ENCODE assay signal across 22 cellular contexts in genomic region chr13:68173111-68173510, GRCh38.
DNase-seq lines count a peak whose midpoint lies in the region; ATAC-seq and TF ChIP-seq lines count a peak whose summit lies in the region.
"Had no signal": no experiment of that assay in that cellular context is flagged by ENCODE, and none has a peak within 500 bp of the region (broad histone marks: within the 10 kb centered on the region; RNA-seq: fewer than 3 reads in every experiment).

No MANE protein-coding gene starts in this region.

- H3K4me1 ChIP-seq in PC-3 (ENCODE audit: insufficient read depth, low read length) = peaks cover 22% of the 10 kb centered on the region

- no peaks in the 10 kb centered on the region for H3K27me3 ChIP-seq in PC-3 (ENCODE audit: low read length)

- DNase-seq in DMS 273 (lab: John Stamatoyannopoulos, UW; ENCODE audit: unreplicated experiment) (peak; percentile 79), PC-3 (peak; percentile 50), epithelial cell of esophagus (ENCODE audit: low read depth) (peak; percentile 63), retina (no peak), NCI-H526 treated with DMSO at 0.1 percent for 48 hours (lab: John Stamatoyannopoulos, UW) (no peak), T-helper 2 cell (no peak)
- no peak for DNase-seq in stimulated activated CD4-positive, alpha-beta T cell treated with anti-CD3 and anti-CD28 coated beads, Interleukin-15, amount 100 ng/mL, for 24 hours
- DNase-seq: activated CD4-positive, alpha-beta T cell treated with anti-CD3 and anti-CD28 coated beads, Interleukin-2, amount 10 ng/mL, durations not matched to agents 24 days and 14 days; activated naive CD4-positive, alpha-beta T cell treated with anti-CD3 and anti-CD28 coated beads, Interleukin-2, amount 50 U/mL, for 16 hours; activated T-cell treated with anti-CD3 and anti-CD28 coated beads, Interleukin-2, amount 50 U/mL, for 48 hours; H7; head of caudate nucleus; mesendoderm; NCI-H1417 treated with DMSO at 0.1 percent for 48 hours; NCI-H2081 treated with DMSO at 0.1 percent for 48 hours; occipital lobe; RPMI8226; stimulated activated CD4-positive, alpha-beta T cell treated with anti-CD3 and anti-CD28 coated beads, Interleukin-2, amount 100 ng/mL, for 24 hours had no signal

- H3K4me3 ChIP-seq in PC-3 (ENCODE audit: low read length) = peak overlapping the region; percentile 18; the same call in 1 of the 2 replicates
- no peak overlapping the region for H3K4me3 ChIP-seq in epithelial cell of esophagus (ENCODE audit: low read length)
- H3K4me3 ChIP-seq: skin epidermis had no signal

- no peak overlapping the region for H2AFZ ChIP-seq in PC-3 (ENCODE audit: low read length)

- H3K9me2 ChIP-seq in PC-3 (replicated peaks; ENCODE audit: low read length) = no peaks in the 10 kb centered on the region

- H3K4me2 ChIP-seq in PC-3 (ENCODE audit: low read length) = peak overlapping the region; percentile 68

- H4K20me1 ChIP-seq in PC-3 (ENCODE audit: low read length) = no peaks in the 10 kb centered on the region

- no TSS peak for BruUV-seq in PC-3 (replicated peaks; lab: Mats Ljungman, UMichigan)

- H3K36me3 ChIP-seq in PC-3 (ENCODE audit: low read depth, low read length) = no peaks in the 10 kb centered on the region

- no peaks in the 10 kb centered on the region for H3K9me3 ChIP-seq in PC-3 (ENCODE audit: low read length)

- TF ChIP-seq CTCF in PC-3 (conservative IDR thresholded peaks at IDR 0.05; ENCODE audit: low read depth, low read length) (no peak), epithelial cell of esophagus (IDR thresholded peaks at IDR 0.05; ENCODE audit: insufficient read depth, low read depth, low read length, missing control alignments) (no peak)

- no peak overlapping the region for H3K9ac ChIP-seq in PC-3 (ENCODE audit: low read length)

- intact Hi-C loops in PC-3 (cut with micrococcal nuclease) = no loop called here

- ATAC-seq in HG03103 (IDR thresholded peaks at IDR 0.05; ENCODE audit: low read depth, unreplicated experiment) (peak; percentile 56), PC-3 (peak; percentile 64)

- H3K27ac ChIP-seq in PC-3 (ENCODE audit: low read length) = peak overlapping the region; percentile 74
- H3K27ac ChIP-seq: HL-60, skin epidermis, VCaP had no signal

- no peaks in the 10 kb centered on the region for H3K79me2 ChIP-seq in PC-3 (ENCODE audit: low read length)

- POLR2A ChIA-PET in PC-3 (lab: Charles Lee; ENCODE audit: unreplicated experiment) = no interaction called here

- CTCF ChIA-PET in PC-3 (lab: Charles Lee) = interaction anchor here (1.0 kb wide), 1 partner anchor 754 kb away, joined by 3 read pairs; no protein-coding TSS in a partner anchor

- no peaks in the 10 kb centered on the region for H3F3A ChIP-seq in PC-3 (ENCODE audit: low read length, unreplicated experiment)

Comparison
In these comparisons a context has a peak if more than half of its experiments do, and no peak if none do; other contexts are left out.
1. DNase-seq: peak in DMS 273 (single experiment), PC-3 (single experiment) and epithelial cell of esophagus (single experiment); none in stimulated activated CD4-positive, alpha-beta T cell treated with anti-CD3 and anti-CD28 coated beads, Interleukin-15, amount 100 ng/mL, for 24 hours (single experiment), retina (single experiment), NCI-H526 treated with DMSO at 0.1 percent for 48 hours (single experiment) and T-helper 2 cell (0 of 5).